1 cellular context compared by ENCODE assay signal in genomic region chr11:16613401-16614381, GRCh38.
A peak's percentile ranks its signal among the peaks of the same experiment; 100 is the strongest.
TF ChIP-seq lines count a peak whose summit lies in the region.

No MANE protein-coding gene starts in this region.

TF ChIP-seq in HEK293, 187 proteins besides CTCF, POLR2A, EP300 and RAD21 (continued from another document):
- no peak for TF ChIP-seq ELK4 (IDR thresholded peaks at IDR 0.05; ENCODE audit: borderline replicate concordance, low read depth, low read length)
- no peak; the same call in 1 of the 2 replicates for TF ChIP-seq ZEB2 (tag by site-specific recombination; IDR thresholded peaks at IDR 0.05)
- no peak for TF ChIP-seq ZNF354C (tag by site-specific recombination; IDR thresholded peaks at IDR 0.05; ENCODE audit: borderline replicate concordance, low read depth)
- TF ChIP-seq ZBTB7A (tag by site-specific recombination; IDR thresholded peaks at IDR 0.05; ENCODE audit: low read depth) = no peak
- no peak for TF ChIP-seq ZNF639 (tag by site-specific recombination; IDR thresholded peaks at IDR 0.05)
- no peak for TF ChIP-seq ZNF843 (tag by site-specific recombination; IDR thresholded peaks at IDR 0.05)
- TF ChIP-seq ZNF133 (tag by site-specific recombination; IDR thresholded peaks at IDR 0.05) = no peak
- no peak for TF ChIP-seq ZNF488 (tag by site-specific recombination; IDR thresholded peaks at IDR 0.05)
- TF ChIP-seq KLF8 (tag by site-specific recombination; IDR thresholded peaks at IDR 0.05) = no peak
- peak; percentile 48; the same call in 1 of the 2 replicates for TF ChIP-seq ZNF660 (tag by site-specific recombination; IDR thresholded peaks at IDR 0.05)
- TF ChIP-seq ZNF280D (tag by site-specific recombination; IDR thresholded peaks at IDR 0.05) = no peak
- TF ChIP-seq ZNF549 (tag by site-specific recombination; IDR thresholded peaks at IDR 0.05) = no peak
- no peak for TF ChIP-seq ZNF10 (tag by site-specific recombination; IDR thresholded peaks at IDR 0.05)
- no peak for TF ChIP-seq FEZF1 (tag by site-specific recombination; IDR thresholded peaks at IDR 0.05)
- no peak for TF ChIP-seq ATF2 (tag by site-specific recombination; IDR thresholded peaks at IDR 0.05; ENCODE audit: low read depth)
- TF ChIP-seq ZNF239 (tag by site-specific recombination; IDR thresholded peaks at IDR 0.05) = no peak
- no peak for TF ChIP-seq ZBTB44 (tag by site-specific recombination; IDR thresholded peaks at IDR 0.05)
- TF ChIP-seq ZNF664 (tag by site-specific recombination; IDR thresholded peaks at IDR 0.05) = 0 out of 2 replicates have a peak, but pooled peaks have one; percentile 9
- TF ChIP-seq MZF1 (tag by site-specific recombination; IDR thresholded peaks at IDR 0.05; ENCODE audit: borderline replicate concordance) = no peak
- TF ChIP-seq ZFHX2 (tag by site-specific recombination; conservative IDR thresholded peaks at IDR 0.05) = no peak
- peak; percentile 96 for TF ChIP-seq ZNF600 (tag by site-specific recombination; IDR thresholded peaks at IDR 0.05)
- TF ChIP-seq ZBTB26 (tag by site-specific recombination; optimal IDR thresholded peaks at IDR 0.05) = peak; percentile 75
